Comparison of ENCODE assay signal across 1 cellular context in the genomic region with DNA sequence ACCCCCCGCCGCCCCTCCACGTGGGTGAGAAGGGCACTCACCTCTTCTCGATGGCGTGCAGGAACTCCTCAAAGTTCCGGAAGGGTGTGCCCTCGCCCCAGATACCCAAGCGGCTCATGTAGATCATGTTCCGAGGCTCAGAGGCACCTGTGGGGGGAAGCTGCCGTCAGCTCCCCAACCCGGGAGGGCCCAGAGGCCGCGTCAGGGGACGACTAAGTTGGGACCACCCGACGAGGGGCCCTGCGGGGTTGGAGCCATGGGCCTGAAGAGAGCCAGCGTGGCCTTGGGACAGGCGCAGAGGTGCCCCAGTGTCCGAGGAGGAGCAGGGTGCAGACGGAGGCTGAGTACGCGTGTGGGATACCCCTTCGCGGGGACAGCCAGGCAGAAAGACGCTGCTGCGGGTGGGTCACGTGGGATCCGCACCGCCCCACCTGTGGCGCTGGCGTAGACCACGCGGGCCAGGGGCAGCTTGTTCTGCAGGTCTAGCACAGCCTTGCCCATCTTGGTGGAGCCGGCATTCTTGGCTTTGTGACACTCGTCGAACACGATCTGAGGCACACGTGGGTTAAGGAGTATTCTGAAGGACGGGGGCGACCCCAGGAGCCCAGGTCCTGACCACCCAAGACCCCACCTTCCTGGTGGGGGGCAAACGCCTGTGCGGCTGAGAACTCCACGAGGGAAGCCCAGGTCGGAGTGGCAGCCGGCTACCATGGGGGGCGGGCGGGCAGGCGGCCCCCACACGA.
TF ChIP-seq lines count a peak whose summit lies in the region.

No MANE protein-coding gene starts in this region.

TF ChIP-seq in HepG2, 621 proteins besides CTCF, POLR2A, EP300 and RAD21:
- 0 out of 2 replicates have a peak, but pooled peaks have one; percentile 26 for TF ChIP-seq HNRNPL (IDR thresholded peaks at IDR 0.05; ENCODE audit: low read depth, low read length)
- TF ChIP-seq, protein P1, sequence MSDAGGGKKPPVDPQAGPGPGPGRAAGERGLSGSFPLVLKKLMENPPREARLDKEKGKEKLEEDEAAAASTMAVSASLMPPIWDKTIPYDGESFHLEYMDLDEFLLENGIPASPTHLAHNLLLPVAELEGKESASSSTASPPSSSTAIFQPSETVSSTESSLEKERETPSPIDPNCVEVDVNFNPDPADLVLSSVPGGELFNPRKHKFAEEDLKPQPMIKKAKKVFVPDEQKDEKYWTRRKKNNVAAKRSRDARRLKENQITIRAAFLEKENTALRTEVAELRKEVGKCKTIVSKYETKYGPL (CRISPR knock-in tag; IDR thresholded peaks at IDR 0.05): no peak
- peak; percentile 22 for TF ChIP-seq AGO2 (optimal IDR thresholded peaks at IDR 0.05; ENCODE audit: low read depth, low read length)
